ENCODE assay signal across 16 cellular contexts in genomic region chr1:20477355-20478071, GRCh38. TPM values are rescaled to one million over a fixed set of nuclear protein-coding genes. Genes with fewer than 3 reads are reported as not detected.
A peak's percentile ranks its signal among the peaks of the same experiment; 100 is the strongest.
DNase-seq lines count a peak whose midpoint lies in the region; ATAC-seq and TF ChIP-seq lines count a peak whose summit lies in the region.
"Had no signal": no experiment of that assay in that cellular context is flagged by ENCODE, and none has a peak within 500 bp of the region (broad histone marks: within the 10 kb centered on the region; RNA-seq: fewer than 3 reads in every experiment).

No MANE protein-coding gene starts in this region.

- WGBS in liver = 20% methylated on average over 10 of the region's 10 CpGs
- 49% methylated on average over 10 of the region's 10 CpGs for WGBS in sigmoid colon, 2 donors

- peaks cover 17% of the 10 kb centered on the region for H3K27me3 Mint-ChIP-seq in brain

- H3K4me3 ChIP-seq in liver (ENCODE audit: low read depth in 1 of 3, low read length in 3 of 3) (no peak overlapping the region), sigmoid colon (no peak overlapping the region), upper lobe of right lung (no peak overlapping the region)
- H3K4me3 ChIP-seq: prostate gland had no signal

- peak overlapping the region; percentile 8 to 14 for H3K9ac ChIP-seq in liver (ENCODE audit: low read depth in 1 of 2, low read length in 2 of 2)

- peaks cover 71% of the 10 kb centered on the region for H3K4me1 Mint-ChIP-seq in brain

- H3K27ac Mint-ChIP-seq in brain = peak overlapping the region; percentile 38 to 84 (median 83)
- H3K27ac Mint-ChIP-seq: activated naive CD4-positive, alpha-beta T cell treated with anti-CD3 and anti-CD28 coated beads, Interleukin-2, amount 50 U/mL, for 72 hours had no signal

- no peaks in the 10 kb centered on the region for H3K9me3 Mint-ChIP-seq in brain
- H3K9me3 Mint-ChIP-seq: activated naive CD4-positive, alpha-beta T cell treated with anti-CD3 and anti-CD28 coated beads, Interleukin-2, amount 50 U/mL, for 72 hours had no signal

- H3K27me3 ChIP-seq in liver (ENCODE audit: control insufficient read depth in 4 of 4, insufficient read depth in 4 of 4, low read length in 3 of 4) (no peaks in the 10 kb centered on the region), sigmoid colon (peaks cover 0 to 6% (median 0%) of the 10 kb centered on the region in 3 donors), upper lobe of right lung (peaks cover 50% of the 10 kb centered on the region)

- no peak for TF ChIP-seq CTCF in brain (conservative IDR thresholded peaks at IDR 0.05)
- TF ChIP-seq CTCF in liver (IDR thresholded peaks at IDR 0.05; ENCODE audit: low read depth, low read length, missing input control) = no peak
- TF ChIP-seq CTCF in sigmoid colon (IDR thresholded peaks at IDR 0.05) = no peak
- TF ChIP-seq CTCF in upper lobe of right lung (IDR thresholded peaks at IDR 0.05) = no peak

- H3K4me3 Mint-ChIP-seq in brain = peak overlapping the region in 2 of 5 experiments; percentile 12 to 18

- TF ChIP-seq EP300 in sigmoid colon (IDR thresholded peaks at IDR 0.05) = no peak

- peaks cover 2% of the 10 kb centered on the region for H3K36me3 Mint-ChIP-seq in brain
- H3K36me3 Mint-ChIP-seq: activated naive CD4-positive, alpha-beta T cell treated with anti-CD3 and anti-CD28 coated beads, Interleukin-2, amount 50 U/mL, for 72 hours; CD14-positive monocyte had no signal

- ATAC-seq in GM21526 (IDR thresholded peaks at IDR 0.05; ENCODE audit: low FRiP score, unreplicated experiment) (no peak), upper lobe of right lung (no peak)
- ATAC-seq: activated naive CD4-positive, alpha-beta T cell treated with anti-CD3 and anti-CD28 coated beads, Interleukin-2, amount 50 U/mL, for 72 hours had no signal

- H3K9me3 ChIP-seq in liver (ENCODE audit: control insufficient read depth in 4 of 4, low read length in 3 of 4) (no peaks in the 10 kb centered on the region), sigmoid colon (no peaks in the 10 kb centered on the region), upper lobe of right lung (no peaks in the 10 kb centered on the region)
- H3K9me3 ChIP-seq: prostate gland had no signal

- no peak for TF ChIP-seq RAD21 in liver (IDR thresholded peaks at IDR 0.05)

- intact Hi-C loops in sigmoid colon (cut with DNase I) (no loop called here), upper lobe of right lung (cut with DNase I) (no loop called here)

- H3K36me3 ChIP-seq in liver (ENCODE audit: control insufficient read depth in 4 of 4, insufficient read depth in 3 of 4, low read depth in 1 of 4, low read length in 3 of 4) (no peaks in the 10 kb centered on the region), sigmoid colon (no peaks in the 10 kb centered on the region), upper lobe of right lung (no peaks in the 10 kb centered on the region)
- H3K36me3 ChIP-seq: prostate gland had no signal

- H3K27ac ChIP-seq in liver (ENCODE audit: low read depth in 1 of 2, low read length in 2 of 2) (peak overlapping the region; percentile 85 to 86), sigmoid colon (peak overlapping the region in 3 of 4 donors; percentile 61 to 70 (median 65)), upper lobe of right lung (no peak overlapping the region)
- H3K27ac ChIP-seq: prostate gland had no signal

- no peak for TF ChIP-seq POLR2A in sigmoid colon (IDR thresholded peaks at IDR 0.05)

- peak; percentile 47 for DNase-seq in GM03348 (ENCODE audit: low spot score)
- DNase-seq in sigmoid colon = peak; percentile 75
- no peak for DNase-seq in Kasumi-1 (lab: John Stamatoyannopoulos, UW)
- no peak for DNase-seq in upper lobe of right lung
- no peak for DNase-seq in activated gamma-delta T cell treated with Interleukin-2 at 50 U/mL for 16 hours
- DNase-seq: activated CD4-positive, CD25-positive, alpha-beta regulatory T cell; erythroblast; NCI-H1048; NCI-H226; trophoblast cell had no signal

- H3K4me1 ChIP-seq in liver (ENCODE audit: control insufficient read depth in 4 of 4, insufficient read depth in 4 of 4, low read length in 3 of 4) (peaks cover 32 to 87% (median 72%) of the 10 kb centered on the region in 4 donors), sigmoid colon (peaks cover 0 to 46% (median 40%) of the 10 kb centered on the region in 4 donors), upper lobe of right lung (peaks cover 16% of the 10 kb centered on the region)
- H3K4me1 ChIP-seq: prostate gland had no signal

TF ChIP-seq in liver, 16 proteins besides CTCF, POLR2A, EP300 and RAD21:
- TF ChIP-seq RXRA (IDR thresholded peaks at IDR 0.05) = peak; percentile 87 to 96
- TF ChIP-seq, protein P1, sequence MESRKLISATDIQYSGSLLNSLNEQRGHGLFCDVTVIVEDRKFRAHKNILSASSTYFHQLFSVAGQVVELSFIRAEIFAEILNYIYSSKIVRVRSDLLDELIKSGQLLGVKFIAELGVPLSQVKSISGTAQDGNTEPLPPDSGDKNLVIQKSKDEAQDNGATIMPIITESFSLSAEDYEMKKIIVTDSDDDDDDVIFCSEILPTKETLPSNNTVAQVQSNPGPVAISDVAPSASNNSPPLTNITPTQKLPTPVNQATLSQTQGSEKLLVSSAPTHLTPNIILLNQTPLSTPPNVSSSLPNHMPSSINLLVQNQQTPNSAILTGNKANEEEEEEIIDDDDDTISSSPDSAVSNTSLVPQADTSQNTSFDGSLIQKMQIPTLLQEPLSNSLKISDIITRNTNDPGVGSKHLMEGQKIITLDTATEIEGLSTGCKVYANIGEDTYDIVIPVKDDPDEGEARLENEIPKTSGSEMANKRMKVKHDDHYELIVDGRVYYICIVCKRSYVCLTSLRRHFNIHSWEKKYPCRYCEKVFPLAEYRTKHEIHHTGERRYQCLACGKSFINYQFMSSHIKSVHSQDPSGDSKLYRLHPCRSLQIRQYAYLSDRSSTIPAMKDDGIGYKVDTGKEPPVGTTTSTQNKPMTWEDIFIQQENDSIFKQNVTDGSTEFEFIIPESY (IDR thresholded peaks at IDR 0.05) = no peak
- TF ChIP-seq GABPA (IDR thresholded peaks at IDR 0.05 in 1 of 2, conservative IDR thresholded peaks at IDR 0.05 in 1 of 2) = peak in 1 of 2 donors; percentile 24
- TF ChIP-seq ATF3 (IDR thresholded peaks at IDR 0.05) = no peak
- no peak for TF ChIP-seq TAF1 (conservative IDR thresholded peaks at IDR 0.05)
- TF ChIP-seq, protein P2, sequence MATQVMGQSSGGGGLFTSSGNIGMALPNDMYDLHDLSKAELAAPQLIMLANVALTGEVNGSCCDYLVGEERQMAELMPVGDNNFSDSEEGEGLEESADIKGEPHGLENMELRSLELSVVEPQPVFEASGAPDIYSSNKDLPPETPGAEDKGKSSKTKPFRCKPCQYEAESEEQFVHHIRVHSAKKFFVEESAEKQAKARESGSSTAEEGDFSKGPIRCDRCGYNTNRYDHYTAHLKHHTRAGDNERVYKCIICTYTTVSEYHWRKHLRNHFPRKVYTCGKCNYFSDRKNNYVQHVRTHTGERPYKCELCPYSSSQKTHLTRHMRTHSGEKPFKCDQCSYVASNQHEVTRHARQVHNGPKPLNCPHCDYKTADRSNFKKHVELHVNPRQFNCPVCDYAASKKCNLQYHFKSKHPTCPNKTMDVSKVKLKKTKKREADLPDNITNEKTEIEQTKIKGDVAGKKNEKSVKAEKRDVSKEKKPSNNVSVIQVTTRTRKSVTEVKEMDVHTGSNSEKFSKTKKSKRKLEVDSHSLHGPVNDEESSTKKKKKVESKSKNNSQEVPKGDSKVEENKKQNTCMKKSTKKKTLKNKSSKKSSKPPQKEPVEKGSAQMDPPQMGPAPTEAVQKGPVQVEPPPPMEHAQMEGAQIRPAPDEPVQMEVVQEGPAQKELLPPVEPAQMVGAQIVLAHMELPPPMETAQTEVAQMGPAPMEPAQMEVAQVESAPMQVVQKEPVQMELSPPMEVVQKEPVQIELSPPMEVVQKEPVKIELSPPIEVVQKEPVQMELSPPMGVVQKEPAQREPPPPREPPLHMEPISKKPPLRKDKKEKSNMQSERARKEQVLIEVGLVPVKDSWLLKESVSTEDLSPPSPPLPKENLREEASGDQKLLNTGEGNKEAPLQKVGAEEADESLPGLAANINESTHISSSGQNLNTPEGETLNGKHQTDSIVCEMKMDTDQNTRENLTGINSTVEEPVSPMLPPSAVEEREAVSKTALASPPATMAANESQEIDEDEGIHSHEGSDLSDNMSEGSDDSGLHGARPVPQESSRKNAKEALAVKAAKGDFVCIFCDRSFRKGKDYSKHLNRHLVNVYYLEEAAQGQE (IDR thresholded peaks at IDR 0.05) = no peak
- TF ChIP-seq HNF4A (conservative IDR thresholded peaks at IDR 0.05) = peak; percentile 79 to 86
- no peak for TF ChIP-seq FOXA1 (IDR thresholded peaks at IDR 0.05)
- peak; percentile 67 for TF ChIP-seq SP1 (IDR thresholded peaks at IDR 0.05)
- no peak for TF ChIP-seq FOXA2 (IDR thresholded peaks at IDR 0.05)
- no peak for TF ChIP-seq EGR1 (IDR thresholded peaks at IDR 0.05; ENCODE audit: low read depth in 2 of 2)
- TF ChIP-seq MAX (IDR thresholded peaks at IDR 0.05) = no peak
- peak; percentile 61 for TF ChIP-seq YY1 (IDR thresholded peaks at IDR 0.05)
- TF ChIP-seq JUND (IDR thresholded peaks at IDR 0.05) = no peak
- TF ChIP-seq HNF4G (IDR thresholded peaks at IDR 0.05) = peak; percentile 15
- peak; percentile 68 for TF ChIP-seq NR2F2 (IDR thresholded peaks at IDR 0.05)

RNA-seq across cellular contexts. Expression of gene CAMK2N1, which starts 8.5 kb away (rescaled TPM):
- polyA plus RNA-seq in brain (ENCODE audit: insufficient read depth, low read depth, low replicate concordance) = 171 TPM
- 10 to 100 TPM; 12.3 to 13.0 TPM for total RNA-seq in liver
- polyA plus RNA-seq in liver = 10 to 100 TPM; 14.9 to 15.1 TPM
- 10 to 100 TPM; 18.3 to 31.9 (median 28.0) TPM for total RNA-seq in sigmoid colon
- 100 to 1,000 TPM in 2 of 3 donors, 10 to 100 TPM in 1; 43.9 to 247 (median 231) TPM for polyA plus RNA-seq in sigmoid colon
- 73.6 TPM for total RNA-seq in upper lobe of right lung
- polyA plus RNA-seq: CD14-positive monocyte had no signal

RNA-seq across cellular contexts. Expression of gene MUL1, which starts 30.4 kb away (rescaled TPM):
- polyA plus RNA-seq in brain (ENCODE audit: insufficient read depth, low read depth, low replicate concordance) (31.0 TPM), liver (10 to 100 TPM; 16.6 to 19.4 TPM), sigmoid colon (10 to 100 TPM in 1 of 3 donors, 1 to 10 TPM in 2; 4.8 to 30.3 (median 9.2) TPM)
- total RNA-seq in liver (10 to 100 TPM in 1 of 2 donors, 1 to 10 TPM in 1; 9.5 to 17.1 TPM), sigmoid colon (10 to 100 TPM; 26.8 to 34.1 (median 32.6) TPM), upper lobe of right lung (34.5 TPM)

Comparison
In these comparisons a context has a peak if more than half of its experiments do, and no peak if none do; other contexts are left out.
1. DNase-seq: peak in GM03348 (single experiment) and sigmoid colon (single experiment); none in Kasumi-1 (0 of 2), upper lobe of right lung (single experiment) and activated gamma-delta T cell treated with Interleukin-2 at 50 U/mL for 16 hours (single experiment).